Comparison of ENCODE assay signal across 1 cellular context in the genomic region with DNA sequence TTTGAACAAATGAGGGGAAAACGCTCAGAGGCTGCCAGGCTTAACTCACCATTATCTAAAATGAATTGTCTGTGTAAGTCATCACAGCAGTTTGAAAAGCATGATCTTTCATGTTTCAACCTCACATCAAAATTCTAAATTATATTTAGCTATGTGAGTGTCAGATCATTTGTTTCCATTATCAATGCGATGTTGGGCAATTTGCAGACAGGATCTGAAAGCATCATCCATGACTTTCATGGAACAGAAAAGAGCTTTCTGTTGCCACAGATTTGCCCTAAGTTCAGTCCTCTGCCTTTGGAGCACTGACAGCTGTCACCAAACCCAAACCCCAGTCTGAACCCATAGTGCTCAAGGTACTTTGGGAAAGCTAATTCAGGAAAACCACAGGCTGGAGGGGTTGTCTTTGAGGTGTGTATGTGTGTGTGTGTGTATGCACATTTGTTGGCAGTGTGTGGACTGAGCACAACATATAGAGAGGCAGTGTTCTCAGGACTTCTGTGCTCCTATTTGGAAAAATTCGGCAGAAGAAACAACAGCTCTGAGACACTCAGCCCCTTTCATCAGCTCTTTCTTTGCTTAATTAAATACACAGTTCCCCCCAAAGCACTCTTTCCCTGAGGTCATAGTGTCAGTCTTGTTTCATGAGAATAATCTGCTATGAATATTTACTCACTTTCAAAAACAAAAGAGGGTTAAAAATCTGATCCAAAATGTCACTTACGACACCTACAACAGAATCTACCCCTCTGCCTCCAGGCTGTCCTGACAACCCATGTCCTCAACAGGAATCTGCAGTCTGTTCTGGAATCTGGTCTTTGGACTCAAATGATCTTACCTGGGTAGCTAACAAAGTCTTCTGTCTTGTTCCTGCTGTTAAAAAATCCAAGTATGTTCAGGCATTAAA.
TF ChIP-seq lines count a peak whose summit lies in the region.

No MANE protein-coding gene starts in this region.

TF ChIP-seq in HepG2, 621 proteins besides CTCF, POLR2A, EP300 and RAD21 (continued from another document):
- TF ChIP-seq, protein P1, sequence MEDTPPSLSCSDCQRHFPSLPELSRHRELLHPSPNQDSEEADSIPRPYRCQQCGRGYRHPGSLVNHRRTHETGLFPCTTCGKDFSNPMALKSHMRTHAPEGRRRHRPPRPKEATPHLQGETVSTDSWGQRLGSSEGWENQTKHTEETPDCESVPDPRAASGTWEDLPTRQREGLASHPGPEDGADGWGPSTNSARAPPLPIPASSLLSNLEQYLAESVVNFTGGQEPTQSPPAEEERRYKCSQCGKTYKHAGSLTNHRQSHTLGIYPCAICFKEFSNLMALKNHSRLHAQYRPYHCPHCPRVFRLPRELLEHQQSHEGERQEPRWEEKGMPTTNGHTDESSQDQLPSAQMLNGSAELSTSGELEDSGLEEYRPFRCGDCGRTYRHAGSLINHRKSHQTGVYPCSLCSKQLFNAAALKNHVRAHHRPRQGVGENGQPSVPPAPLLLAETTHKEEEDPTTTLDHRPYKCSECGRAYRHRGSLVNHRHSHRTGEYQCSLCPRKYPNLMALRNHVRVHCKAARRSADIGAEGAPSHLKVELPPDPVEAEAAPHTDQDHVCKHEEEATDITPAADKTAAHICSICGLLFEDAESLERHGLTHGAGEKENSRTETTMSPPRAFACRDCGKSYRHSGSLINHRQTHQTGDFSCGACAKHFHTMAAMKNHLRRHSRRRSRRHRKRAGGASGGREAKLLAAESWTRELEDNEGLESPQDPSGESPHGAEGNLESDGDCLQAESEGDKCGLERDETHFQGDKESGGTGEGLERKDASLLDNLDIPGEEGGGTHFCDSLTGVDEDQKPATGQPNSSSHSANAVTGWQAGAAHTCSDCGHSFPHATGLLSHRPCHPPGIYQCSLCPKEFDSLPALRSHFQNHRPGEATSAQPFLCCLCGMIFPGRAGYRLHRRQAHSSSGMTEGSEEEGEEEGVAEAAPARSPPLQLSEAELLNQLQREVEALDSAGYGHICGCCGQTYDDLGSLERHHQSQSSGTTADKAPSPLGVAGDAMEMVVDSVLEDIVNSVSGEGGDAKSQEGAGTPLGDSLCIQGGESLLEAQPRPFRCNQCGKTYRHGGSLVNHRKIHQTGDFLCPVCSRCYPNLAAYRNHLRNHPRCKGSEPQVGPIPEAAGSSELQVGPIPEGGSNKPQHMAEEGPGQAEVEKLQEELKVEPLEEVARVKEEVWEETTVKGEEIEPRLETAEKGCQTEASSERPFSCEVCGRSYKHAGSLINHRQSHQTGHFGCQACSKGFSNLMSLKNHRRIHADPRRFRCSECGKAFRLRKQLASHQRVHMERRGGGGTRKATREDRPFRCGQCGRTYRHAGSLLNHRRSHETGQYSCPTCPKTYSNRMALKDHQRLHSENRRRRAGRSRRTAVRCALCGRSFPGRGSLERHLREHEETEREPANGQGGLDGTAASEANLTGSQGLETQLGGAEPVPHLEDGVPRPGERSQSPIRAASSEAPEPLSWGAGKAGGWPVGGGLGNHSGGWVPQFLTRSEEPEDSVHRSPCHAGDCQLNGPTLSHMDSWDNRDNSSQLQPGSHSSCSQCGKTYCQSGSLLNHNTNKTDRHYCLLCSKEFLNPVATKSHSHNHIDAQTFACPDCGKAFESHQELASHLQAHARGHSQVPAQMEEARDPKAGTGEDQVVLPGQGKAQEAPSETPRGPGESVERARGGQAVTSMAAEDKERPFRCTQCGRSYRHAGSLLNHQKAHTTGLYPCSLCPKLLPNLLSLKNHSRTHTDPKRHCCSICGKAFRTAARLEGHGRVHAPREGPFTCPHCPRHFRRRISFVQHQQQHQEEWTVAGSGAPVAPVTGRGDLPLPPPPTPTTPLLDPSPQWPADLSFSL (CRISPR knock-in tag; IDR thresholded peaks at IDR 0.05): peak; percentile 86
- TF ChIP-seq TEAD3 (CRISPR knock-in tag; optimal IDR thresholded peaks at IDR 0.05; ENCODE audit: borderline replicate concordance): peak; percentile 52
- TF ChIP-seq NR2F2 (IDR thresholded peaks at IDR 0.05; ENCODE audit: borderline replicate concordance, low read depth): peak; percentile 46; the same call in 1 of the 2 replicates
- TF ChIP-seq PHF5A (CRISPR knock-in tag; IDR thresholded peaks at IDR 0.05; ENCODE audit: low read depth, unreplicated experiment): no peak
- peak; percentile 70; the same call in 1 of the 2 replicates for TF ChIP-seq SSRP1 (CRISPR knock-in tag; IDR thresholded peaks at IDR 0.05)
- TF ChIP-seq EHMT2 (IDR thresholded peaks at IDR 0.05; ENCODE audit: borderline replicate concordance, low read depth, low read length): no peak
- 0 out of 2 replicates have a peak, but pooled peaks have one; percentile 34 for TF ChIP-seq ZNF652 (CRISPR knock-in tag; IDR thresholded peaks at IDR 0.05; ENCODE audit: borderline replicate concordance, low read depth)
- peak; percentile 64; the same call in 1 of the 2 replicates for TF ChIP-seq GATAD2A (CRISPR knock-in tag; IDR thresholded peaks at IDR 0.05)
- TF ChIP-seq SOX13 (IDR thresholded peaks at IDR 0.05): no peak
- peak in 1 of 2 experiments; percentile 76; a peak in 2 of 4 replicates for TF ChIP-seq SOX13 (CRISPR knock-in tag; conservative IDR thresholded peaks at IDR 0.05 in 1 of 2, IDR thresholded peaks at IDR 0.05 in 1 of 2)
- no peak for TF ChIP-seq PAWR (CRISPR knock-in tag; IDR thresholded peaks at IDR 0.05; ENCODE audit: borderline replicate concordance)
- TF ChIP-seq RBM22 (optimal IDR thresholded peaks at IDR 0.05; ENCODE audit: low read length): peak; percentile 74
- TF ChIP-seq ZNF878 (CRISPR knock-in tag; IDR thresholded peaks at IDR 0.05): no peak
- TF ChIP-seq ZNF788 (CRISPR knock-in tag; IDR thresholded peaks at IDR 0.05; ENCODE audit: borderline replicate concordance): no peak
- TF ChIP-seq, protein P2, sequence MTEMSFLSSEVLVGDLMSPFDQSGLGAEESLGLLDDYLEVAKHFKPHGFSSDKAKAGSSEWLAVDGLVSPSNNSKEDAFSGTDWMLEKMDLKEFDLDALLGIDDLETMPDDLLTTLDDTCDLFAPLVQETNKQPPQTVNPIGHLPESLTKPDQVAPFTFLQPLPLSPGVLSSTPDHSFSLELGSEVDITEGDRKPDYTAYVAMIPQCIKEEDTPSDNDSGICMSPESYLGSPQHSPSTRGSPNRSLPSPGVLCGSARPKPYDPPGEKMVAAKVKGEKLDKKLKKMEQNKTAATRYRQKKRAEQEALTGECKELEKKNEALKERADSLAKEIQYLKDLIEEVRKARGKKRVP (CRISPR knock-in tag; IDR thresholded peaks at IDR 0.05): 0 out of 4 replicates have a peak, but pooled peaks of 1 of the 2 experiments have one; percentile 43
- TF ChIP-seq MED1 (CRISPR knock-in tag; IDR thresholded peaks at IDR 0.05): peak; percentile 41
- TF ChIP-seq KAT8 (CRISPR knock-in tag; IDR thresholded peaks at IDR 0.05): 0 out of 2 replicates have a peak, but pooled peaks have one; percentile 19
- no peak for TF ChIP-seq TRIM24 (CRISPR knock-in tag; IDR thresholded peaks at IDR 0.05)
- TF ChIP-seq, protein P3, sequence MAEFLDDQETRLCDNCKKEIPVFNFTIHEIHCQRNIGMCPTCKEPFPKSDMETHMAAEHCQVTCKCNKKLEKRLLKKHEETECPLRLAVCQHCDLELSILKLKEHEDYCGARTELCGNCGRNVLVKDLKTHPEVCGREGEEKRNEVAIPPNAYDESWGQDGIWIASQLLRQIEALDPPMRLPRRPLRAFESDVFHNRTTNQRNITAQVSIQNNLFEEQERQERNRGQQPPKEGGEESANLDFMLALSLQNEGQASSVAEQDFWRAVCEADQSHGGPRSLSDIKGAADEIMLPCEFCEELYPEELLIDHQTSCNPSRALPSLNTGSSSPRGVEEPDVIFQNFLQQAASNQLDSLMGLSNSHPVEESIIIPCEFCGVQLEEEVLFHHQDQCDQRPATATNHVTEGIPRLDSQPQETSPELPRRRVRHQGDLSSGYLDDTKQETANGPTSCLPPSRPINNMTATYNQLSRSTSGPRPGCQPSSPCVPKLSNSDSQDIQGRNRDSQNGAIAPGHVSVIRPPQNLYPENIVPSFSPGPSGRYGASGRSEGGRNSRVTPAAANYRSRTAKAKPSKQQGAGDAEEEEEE (CRISPR knock-in tag; IDR thresholded peaks at IDR 0.05; ENCODE audit: borderline replicate concordance): no peak
- TF ChIP-seq ZNF296 (CRISPR knock-in tag; conservative IDR thresholded peaks at IDR 0.05): no peak
- TF ChIP-seq SAFB2 (CRISPR knock-in tag; IDR thresholded peaks at IDR 0.05; ENCODE audit: borderline replicate concordance, low read depth): no peak
- peak; percentile 36 for TF ChIP-seq ELF3 (CRISPR knock-in tag; IDR thresholded peaks at IDR 0.05)
- 0 out of 2 replicates have a peak, but pooled peaks have one; percentile 6 for TF ChIP-seq RARA (CRISPR knock-in tag; IDR thresholded peaks at IDR 0.05)
- TF ChIP-seq NFIC (IDR thresholded peaks at IDR 0.05; ENCODE audit: low read length): peak; percentile 45; the same call in 1 of the 2 replicates
- peak; percentile 94; the same call in 1 of the 2 replicates for TF ChIP-seq GZF1 (CRISPR knock-in tag; IDR thresholded peaks at IDR 0.05)
- no peak for TF ChIP-seq SCMH1 (CRISPR knock-in tag; IDR thresholded peaks at IDR 0.05; ENCODE audit: borderline replicate concordance)
- TF ChIP-seq, protein P4, sequence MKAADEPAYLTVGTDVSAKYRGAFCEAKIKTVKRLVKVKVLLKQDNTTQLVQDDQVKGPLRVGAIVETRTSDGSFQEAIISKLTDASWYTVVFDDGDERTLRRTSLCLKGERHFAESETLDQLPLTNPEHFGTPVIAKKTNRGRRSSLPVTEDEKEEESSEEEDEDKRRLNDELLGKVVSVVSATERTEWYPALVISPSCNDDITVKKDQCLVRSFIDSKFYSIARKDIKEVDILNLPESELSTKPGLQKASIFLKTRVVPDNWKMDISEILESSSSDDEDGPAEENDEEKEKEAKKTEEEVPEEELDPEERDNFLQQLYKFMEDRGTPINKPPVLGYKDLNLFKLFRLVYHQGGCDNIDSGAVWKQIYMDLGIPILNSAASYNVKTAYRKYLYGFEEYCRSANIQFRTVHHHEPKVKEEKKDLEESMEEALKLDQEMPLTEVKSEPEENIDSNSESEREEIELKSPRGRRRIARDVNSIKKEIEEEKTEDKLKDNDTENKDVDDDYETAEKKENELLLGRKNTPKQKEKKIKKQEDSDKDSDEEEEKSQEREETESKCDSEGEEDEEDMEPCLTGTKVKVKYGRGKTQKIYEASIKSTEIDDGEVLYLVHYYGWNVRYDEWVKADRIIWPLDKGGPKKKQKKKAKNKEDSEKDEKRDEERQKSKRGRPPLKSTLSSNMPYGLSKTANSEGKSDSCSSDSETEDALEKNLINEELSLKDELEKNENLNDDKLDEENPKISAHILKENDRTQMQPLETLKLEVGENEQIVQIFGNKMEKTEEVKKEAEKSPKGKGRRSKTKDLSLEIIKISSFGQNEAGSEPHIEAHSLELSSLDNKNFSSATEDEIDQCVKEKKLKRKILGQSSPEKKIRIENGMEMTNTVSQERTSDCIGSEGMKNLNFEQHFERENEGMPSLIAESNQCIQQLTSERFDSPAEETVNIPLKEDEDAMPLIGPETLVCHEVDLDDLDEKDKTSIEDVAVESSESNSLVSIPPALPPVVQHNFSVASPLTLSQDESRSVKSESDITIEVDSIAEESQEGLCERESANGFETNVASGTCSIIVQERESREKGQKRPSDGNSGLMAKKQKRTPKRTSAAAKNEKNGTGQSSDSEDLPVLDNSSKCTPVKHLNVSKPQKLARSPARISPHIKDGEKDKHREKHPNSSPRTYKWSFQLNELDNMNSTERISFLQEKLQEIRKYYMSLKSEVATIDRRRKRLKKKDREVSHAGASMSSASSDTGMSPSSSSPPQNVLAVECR (CRISPR knock-in tag; IDR thresholded peaks at IDR 0.05; ENCODE audit: borderline replicate concordance): no peak
- peak; percentile 62 for TF ChIP-seq NCOA2 (CRISPR knock-in tag; IDR thresholded peaks at IDR 0.05)
- 0 out of 2 replicates have a peak, but pooled peaks have one; percentile 22 for TF ChIP-seq FOXJ3 (CRISPR knock-in tag; IDR thresholded peaks at IDR 0.05; ENCODE audit: borderline replicate concordance)
- peak; percentile 37; the same call in 1 of the 2 replicates for TF ChIP-seq POLR2G (IDR thresholded peaks at IDR 0.05; ENCODE audit: low read depth, low read length)
- TF ChIP-seq CEBPB (IDR thresholded peaks at IDR 0.05; ENCODE audit: borderline replicate concordance, low read depth, low read length): no peak
- TF ChIP-seq KLF16 (CRISPR knock-in tag; IDR thresholded peaks at IDR 0.05): 0 out of 4 replicates have a peak, but pooled peaks of 1 of the 2 experiments have one; percentile 16
- TF ChIP-seq NR3C1 (CRISPR knock-in tag; IDR thresholded peaks at IDR 0.05): no peak
- TF ChIP-seq ZNF383 (CRISPR knock-in tag; IDR thresholded peaks at IDR 0.05; ENCODE audit: borderline replicate concordance): no peak
- TF ChIP-seq, protein P5, sequence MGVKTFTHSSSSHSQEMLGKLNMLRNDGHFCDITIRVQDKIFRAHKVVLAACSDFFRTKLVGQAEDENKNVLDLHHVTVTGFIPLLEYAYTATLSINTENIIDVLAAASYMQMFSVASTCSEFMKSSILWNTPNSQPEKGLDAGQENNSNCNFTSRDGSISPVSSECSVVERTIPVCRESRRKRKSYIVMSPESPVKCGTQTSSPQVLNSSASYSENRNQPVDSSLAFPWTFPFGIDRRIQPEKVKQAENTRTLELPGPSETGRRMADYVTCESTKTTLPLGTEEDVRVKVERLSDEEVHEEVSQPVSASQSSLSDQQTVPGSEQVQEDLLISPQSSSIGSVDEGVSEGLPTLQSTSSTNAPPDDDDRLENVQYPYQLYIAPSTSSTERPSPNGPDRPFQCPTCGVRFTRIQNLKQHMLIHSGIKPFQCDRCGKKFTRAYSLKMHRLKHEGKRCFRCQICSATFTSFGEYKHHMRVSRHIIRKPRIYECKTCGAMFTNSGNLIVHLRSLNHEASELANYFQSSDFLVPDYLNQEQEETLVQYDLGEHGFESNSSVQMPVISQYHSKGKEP (CRISPR knock-in tag; IDR thresholded peaks at IDR 0.05): no peak
- TF ChIP-seq HIVEP1 (CRISPR knock-in tag; IDR thresholded peaks at IDR 0.05): no peak
- TF ChIP-seq RCOR2 (CRISPR knock-in tag; IDR thresholded peaks at IDR 0.05): no peak
- 0 out of 2 replicates have a peak, but pooled peaks have one; percentile 23 for TF ChIP-seq SOX5 (CRISPR knock-in tag; IDR thresholded peaks at IDR 0.05; ENCODE audit: borderline replicate concordance)
